ENCODE assay signal across 26 cellular contexts in genomic region chr5:118703241-118703640, GRCh38.
A peak's percentile ranks its signal among the peaks of the same experiment; 100 is the strongest.
DNase-seq lines count a peak whose midpoint lies in the region; ATAC-seq, FAIRE-seq and TF ChIP-seq lines count a peak whose summit lies in the region.
"Had no signal": no experiment of that assay in that cellular context is flagged by ENCODE, and none has a peak within 500 bp of the region (broad histone marks: within the 10 kb centered on the region; RNA-seq: fewer than 3 reads in every experiment).

No MANE protein-coding gene starts in this region.

- no peak for TF ChIP-seq POLR2A in A549 (IDR thresholded peaks at IDR 0.05; ENCODE audit: low read length)
- TF ChIP-seq POLR2A in K562 (conservative IDR thresholded peaks at IDR 0.05) = no peak

- no peaks in the 10 kb centered on the region for H3K27me3 ChIP-seq in K562 (ENCODE audit: control insufficient read depth in 2 of 2, insufficient read depth in 2 of 2, low read length in 2 of 2)
- no peaks in the 10 kb centered on the region for H3K27me3 ChIP-seq in mesendoderm (ENCODE audit: insufficient read depth, low read length, poor library complexity)
- H3K27me3 ChIP-seq: BE2C, BLaER1 had no signal

- no peak overlapping the region for H3K4me3 Mint-ChIP-seq in HFFc6
- H3K4me3 Mint-ChIP-seq: CD14-positive monocyte; CD4-positive, alpha-beta memory T cell; CD8-positive, alpha-beta memory T cell had no signal

- H3K4me2 ChIP-seq in A549 = no peak overlapping the region
- H3K4me2 ChIP-seq in K562 (ENCODE audit: insufficient read depth, low read length) = no peak overlapping the region
- no peak overlapping the region for H3K4me2 ChIP-seq in mesendoderm (ENCODE audit: low read length)
- H3K4me2 ChIP-seq: BLaER1 had no signal

- H3K9me3 Mint-ChIP-seq in HFFc6 = peaks cover 51% of the 10 kb centered on the region

- H4K20me1 ChIP-seq in K562 (replicated peaks; ENCODE audit: control insufficient read depth, insufficient read depth, low read length) = no peaks in the 10 kb centered on the region
- H4K20me1 ChIP-seq: BLaER1 had no signal

- H3K4ac ChIP-seq in mesendoderm (ENCODE audit: low read depth, low read length) = no peak overlapping the region

- H2AK5ac ChIP-seq in mesendoderm (ENCODE audit: low read length) = no peak overlapping the region

- no peak overlapping the region for H3K4me3 ChIP-seq in A549
- no peak overlapping the region for H3K4me3 ChIP-seq in K562
- no peak overlapping the region for H3K4me3 ChIP-seq in mesendoderm (ENCODE audit: low read length)
- H3K4me3 ChIP-seq: BLaER1, GM12878 had no signal

- no peak overlapping the region for H2BK15ac ChIP-seq in mesendoderm (replicated peaks; ENCODE audit: low read depth)

- H3K36me3 ChIP-seq in K562 (ENCODE audit: control insufficient read depth, insufficient read depth, low read length) (no peaks in the 10 kb centered on the region), mesendoderm (ENCODE audit: control insufficient read depth, insufficient read depth, low read length) (no peaks in the 10 kb centered on the region)
- H3K36me3 ChIP-seq: BE2C, BLaER1 had no signal

- H3K9ac ChIP-seq in K562 (ENCODE audit: insufficient read depth in 1 of 2, low read depth in 2 of 2, low read length in 2 of 2) (no peak overlapping the region), mesendoderm (ENCODE audit: low read length) (no peak overlapping the region)
- H3K9ac ChIP-seq: BLaER1 had no signal

- in situ Hi-C loops in K562 (cut with MboI) = no loop called here

- POLR2A ChIA-PET in A549 (lab: Yijun Ruan, JAX) (no interaction called here), K562 (lab: Yijun Ruan, JAX) (no interaction called here)

- no peaks in the 10 kb centered on the region for H3K4me1 Mint-ChIP-seq in HFFc6 (ENCODE audit: low read depth)
- H3K4me1 Mint-ChIP-seq: CD14-positive monocyte; CD4-positive, alpha-beta memory T cell; CD4-positive, CD25-positive, alpha-beta regulatory T cell; CD8-positive, alpha-beta memory T cell had no signal

- no peaks in the 10 kb centered on the region for H3K79me1 ChIP-seq in mesendoderm (ENCODE audit: low read length)

- H3K27me3 Mint-ChIP-seq in HFFc6 (ENCODE audit: insufficient read depth) = no peaks in the 10 kb centered on the region
- H3K27me3 Mint-ChIP-seq: CD4-positive, alpha-beta memory T cell; CD4-positive, CD25-positive, alpha-beta regulatory T cell; CD8-positive, alpha-beta memory T cell had no signal

- no TSS peak for BruUV-seq in K562 (replicated peaks; lab: Mats Ljungman, UMichigan)

- TF ChIP-seq RAD21 in A549 (conservative IDR thresholded peaks at IDR 0.05 in 1 of 2, IDR thresholded peaks at IDR 0.05 in 1 of 2) (no peak), K562 (CRISPR knock-in tag; conservative IDR thresholded peaks at IDR 0.05 in 1 of 2, IDR thresholded peaks at IDR 0.05 in 1 of 2) (no peak)

- no peaks in the 10 kb centered on the region for H3K4me1 ChIP-seq in A549
- H3K4me1 ChIP-seq in K562 (replicated peaks in 1 of 2; ENCODE audit: control insufficient read depth in 2 of 2, insufficient read depth in 2 of 2, low read length in 2 of 2) = no peaks in the 10 kb centered on the region
- H3K4me1 ChIP-seq in mesendoderm (ENCODE audit: control insufficient read depth, low read depth, low read length) = no peaks in the 10 kb centered on the region
- H3K4me1 ChIP-seq: BE2C had no signal

- CTCF ChIA-PET in A549 (lab: Yijun Ruan, JAX) = no interaction called here
- CTCF ChIA-PET in K562 (lab: Yijun Ruan, JAX; ENCODE audit: low intra/inter-chr PET ratio) = no interaction called here

- H3K56ac ChIP-seq in mesendoderm (ENCODE audit: low read length) = no peak overlapping the region

- ATAC-seq in A549 (no peak), K562 (no peak), GM19467 (IDR thresholded peaks at IDR 0.05; ENCODE audit: unreplicated experiment) (no peak)
- ATAC-seq: GM12878 had no signal

- no peak overlapping the region for H2BK120ac ChIP-seq in mesendoderm (ENCODE audit: low read depth, low read length)

- H3K36me3 Mint-ChIP-seq in HFFc6 (ENCODE audit: low read depth) = peaks cover 7% of the 10 kb centered on the region; the same call in 1 of the 2 replicates
- H3K36me3 Mint-ChIP-seq: CD14-positive monocyte; CD4-positive, alpha-beta memory T cell; CD4-positive, CD25-positive, alpha-beta regulatory T cell had no signal

- H3K79me2 ChIP-seq in K562 (ENCODE audit: control insufficient read depth, insufficient read depth, low read length) (no peaks in the 10 kb centered on the region), mesendoderm (ENCODE audit: control insufficient read depth, insufficient read depth, low read length) (no peaks in the 10 kb centered on the region)

- H3K27ac Mint-ChIP-seq in HFFc6 = no peak overlapping the region
- H3K27ac Mint-ChIP-seq: CD14-positive monocyte; CD4-positive, alpha-beta memory T cell; CD4-positive, CD25-positive, alpha-beta regulatory T cell; CD8-positive, alpha-beta memory T cell had no signal

- H2BK5ac ChIP-seq in mesendoderm (ENCODE audit: low read length) = no peak overlapping the region

- FAIRE-seq in A549 (lab: Jason Lieb, UNC) (no peak), K562 (lab: Jason Lieb, UNC) (no peak)
- FAIRE-seq: GM12878, GM12892, GM18507 had no signal

- H3K27ac ChIP-seq in A549 = no peak overlapping the region
- H3K27ac ChIP-seq in K562 (ENCODE audit: extremely low read depth, low read depth, low read length) = no peak overlapping the region
- H3K27ac ChIP-seq in mesendoderm (ENCODE audit: low read depth, low read length) = no peak overlapping the region
- H3K27ac ChIP-seq: 22Rv1, BLaER1 had no signal

- TF ChIP-seq CTCF in A549 (IDR thresholded peaks at IDR 0.05) (no peak), K562 (IDR thresholded peaks at IDR 0.05 in 2 of 3, conservative IDR thresholded peaks at IDR 0.05 in 1 of 3; ENCODE audit: insufficient read depth in 2 of 3, low read depth in 1 of 3, low read length in 3 of 3) (no peak), HFFc6 (IDR thresholded peaks at IDR 0.05) (no peak)

- no peak overlapping the region for H4K8ac ChIP-seq in mesendoderm (ENCODE audit: low read depth, low read length)

- DNase-seq in A549 (ENCODE audit: low read depth in 1 of 2, low spot score in 1 of 2) (no peak), K562 (ENCODE audit: extremely low read depth in 1 of 4, low spot score in 3 of 4) (no peak), mesendoderm (peak; percentile 16), NCI-H82 treated with DMSO at 0.1 percent for 48 hours (lab: John Stamatoyannopoulos, UW; ENCODE audit: unreplicated experiment) (no peak), HFFc6 (no peak)
- DNase-seq: ACHN; BE2C; C1 segment of cervical spinal cord; CD4-positive, alpha-beta memory T cell; CD4-positive, CD25-positive, alpha-beta regulatory T cell; CD8-positive, alpha-beta memory T cell; COR-L47; DMS 273 treated with DMSO at 0.1 percent for 48 hours; DMS153; DMS53; DMS79; DND-41; EL; GDM1 had no signal

- no peaks in the 10 kb centered on the region for H3K9me3 ChIP-seq in A549
- no peaks in the 10 kb centered on the region for H3K9me3 ChIP-seq in K562 (replicated peaks; ENCODE audit: control insufficient read depth, insufficient read depth, low read depth, low read length)
- H3K9me3 ChIP-seq: BE2C had no signal

- no peak overlapping the region for H3K18ac ChIP-seq in mesendoderm (ENCODE audit: low read length)

- 0% methylated on average over 2 of the region's 2 CpGs for WGBS in A549 (ENCODE audit: missing lambda C conversion rate)
- WGBS in K562 (ENCODE audit: insufficient coverage, low coverage, missing lambda C conversion rate) = 0% methylated on average over 2 of the region's 2 CpGs
- WGBS in mesendoderm (ENCODE audit: extremely low coverage, insufficient coverage, low lambda C conversion rate) = no CpG with 5 or more reads among the region's 2 CpGs

- H2AFZ ChIP-seq in K562 (ENCODE audit: low read depth, low read length) = no peak overlapping the region

- TF ChIP-seq EP300 in A549 (IDR thresholded peaks at IDR 0.05) (no peak), K562 (IDR thresholded peaks at IDR 0.05; ENCODE audit: low read length) (no peak)

- no peak overlapping the region for H3K23ac ChIP-seq in mesendoderm (ENCODE audit: low read length)

- H4K5ac ChIP-seq in mesendoderm (ENCODE audit: low read length) = no peak overlapping the region

- intact Hi-C loops in K562 (cut with micrococcal nuclease) = no loop called here

- no peaks in the 10 kb centered on the region for H3K9me1 ChIP-seq in K562 (ENCODE audit: control insufficient read depth, insufficient read depth, low read length)

TF ChIP-seq in A549, 52 proteins besides CTCF, POLR2A, EP300 and RAD21:
- TF ChIP-seq HES2 (IDR thresholded peaks at IDR 0.05) = no peak
- peak; percentile 70 for TF ChIP-seq ZFP36 (IDR thresholded peaks at IDR 0.05; ENCODE audit: borderline replicate concordance, partially characterized antibody)
- no peak for TF ChIP-seq BCL3 (IDR thresholded peaks at IDR 0.05)

TF ChIP-seq in K562, 482 proteins besides CTCF, POLR2A, EP300 and RAD21:
- TF ChIP-seq ILK (tag; IDR thresholded peaks at IDR 0.05; ENCODE audit: borderline replicate concordance, low read depth) (no peak), ZNF766 (CRISPR knock-in tag; conservative IDR thresholded peaks at IDR 0.05) (no peak), RBBP5 (IDR thresholded peaks at IDR 0.05; ENCODE audit: borderline replicate concordance, insufficient read depth, low read length, poor library complexity, severe bottlenecking) (no peak), ZFP36 (IDR thresholded peaks at IDR 0.05; ENCODE audit: low read depth, low read length, partially characterized antibody) (peak; percentile 53), ZBTB33 (CRISPR knock-in tag; IDR thresholded peaks at IDR 0.05) (no peak), MED1 (CRISPR knock-in tag; IDR thresholded peaks at IDR 0.05; ENCODE audit: borderline replicate concordance) (no peak)

Comparison
In these comparisons a context has a peak if more than half of its experiments do, and no peak if none do; other contexts are left out.
1. Of the 35 proteins assayed by ChIP-seq in both K562 and A549: peak only in K562: none; only in A549: none; in both: ZFP36; in neither: 34.